In genomic region chr11:106603971-106604370, GRCh38 we compare ENCODE assay signal across 22 cellular contexts.
"Had no signal": no experiment of that assay in that cellular context is flagged by ENCODE, and none has a peak within 500 bp of the region (broad histone marks: within the 10 kb centered on the region; RNA-seq: fewer than 3 reads in every experiment).

No MANE protein-coding gene starts in this region.

- H3K4me1 ChIP-seq: heart right ventricle, left ventricle myocardium inferior, lower lobe of right lung, psoas muscle, spleen, tibial artery, upper lobe of left lung, vagina had no signal

- DNase-seq: effector CD4-positive, alpha-beta T cell; endodermal cell; erythroblast; foreskin melanocyte; heart right ventricle; hypothalamus; immature natural killer cell; left ventricle myocardium inferior; lower lobe of right lung; naive thymus-derived CD4-positive, alpha-beta T cell; psoas muscle; spleen; stimulated activated CD4-positive, alpha-beta T cell treated with anti-CD3 and anti-CD28 coated beads, Interleukin-15, amount 100 ng/mL, for 24 hours; stimulated activated CD4-positive, alpha-beta T cell treated with anti-CD3 and anti-CD28 coated beads, Interleukin-1b, Interleukin-23, amount 100 ng/mL, for 48 hours; stimulated activated CD4-positive, alpha-beta T cell treated with anti-CD3 and anti-CD28 coated beads, Interleukin-4, amount 100 ng/mL, for 24 hours; tibial artery; upper lobe of left lung had no signal

- FAIRE-seq: endothelial cell of umbilical vein, keratinocyte had no signal

- H3K27me3 ChIP-seq: heart right ventricle, neutrophil, spleen, tibial artery, upper lobe of left lung, vagina had no signal

- H3K36me3 ChIP-seq: heart right ventricle, left ventricle myocardium inferior, lower lobe of right lung, neutrophil, spleen, tibial artery, upper lobe of left lung, vagina had no signal

- H3K27ac ChIP-seq: coronary artery, heart right ventricle, left ventricle myocardium inferior, lower lobe of right lung, neutrophil, psoas muscle, spleen, tibial artery, upper lobe of left lung, vagina had no signal

- H3K4me3 ChIP-seq: coronary artery, heart right ventricle, left ventricle myocardium inferior, lower lobe of right lung, psoas muscle, spleen, tibial artery, upper lobe of left lung, vagina had no signal
